ENCODE assay signal across 16 cellular contexts in genomic region chr5:75361310-75361709, GRCh38. TPM values are rescaled to one million over a fixed set of nuclear protein-coding genes. Genes with fewer than 3 reads are reported as not detected.
DNase-seq lines count a peak whose midpoint lies in the region; ATAC-seq and TF ChIP-seq lines count a peak whose summit lies in the region.
"Had no signal": no experiment of that assay in that cellular context is flagged by ENCODE, and none has a peak within 500 bp of the region (broad histone marks: within the 10 kb centered on the region; RNA-seq: fewer than 3 reads in every experiment).

No MANE protein-coding gene starts in this region.

- no peak overlapping the region for H2AFZ ChIP-seq in hepatocyte

- in situ Hi-C loops in G401 (cut with HindIII; ENCODE audit: low sequenced_read_pairs), result no loop called here

- peak overlapping the region; percentile 18 for H3K27ac Mint-ChIP-seq in activated T-helper 17 cell treated with anti-CD3 and anti-CD28 coated beads, Interleukin-2, amount 50 U/mL, for 72 hours

- H3K27me3 Mint-ChIP-seq in activated T-helper 17 cell treated with anti-CD3 and anti-CD28 coated beads, Interleukin-2, amount 50 U/mL, for 72 hours, result no peaks in the 10 kb centered on the region

- peaks cover 8% of the 10 kb centered on the region for H4K20me1 ChIP-seq in hepatocyte (ENCODE audit: insufficient read depth, poor library complexity, severe bottlenecking)
- H4K20me1 ChIP-seq: BLaER1 had no signal

- WGBS in prostate gland, result 42% methylated on average over 4 of the region's 4 CpGs
- WGBS in hepatocyte (ENCODE audit: low lambda C conversion rate, missing lambda C conversion rate), result 71% methylated on average over 4 of the region's 4 CpGs

- no peaks in the 10 kb centered on the region for H3K36me3 ChIP-seq in prostate gland
- peaks cover 9% of the 10 kb centered on the region for H3K36me3 ChIP-seq in hepatocyte (replicated peaks; ENCODE audit: insufficient read depth, low read depth)

- no peaks in the 10 kb centered on the region for H3K79me2 ChIP-seq in hepatocyte

- intact Hi-C loops in prostate gland (cut with DNase I), result no loop called here

- no peaks in the 10 kb centered on the region for H3K9me3 Mint-ChIP-seq in activated T-helper 17 cell treated with anti-CD3 and anti-CD28 coated beads, Interleukin-2, amount 50 U/mL, for 72 hours

- H3K27me3 ChIP-seq in prostate gland (replicated peaks; ENCODE audit: insufficient read depth) (no peaks in the 10 kb centered on the region), hepatocyte (no peaks in the 10 kb centered on the region)
- H3K27me3 ChIP-seq: BLaER1, MG63 had no signal

- TF ChIP-seq POLR2A in prostate gland (IDR thresholded peaks at IDR 0.05), result no peak

- H3K4me2 ChIP-seq in hepatocyte, result no peak overlapping the region
- H3K4me2 ChIP-seq: BLaER1, KMS-11 had no signal

- peaks cover 9% of the 10 kb centered on the region for H3K4me1 ChIP-seq in prostate gland (replicated peaks)
- no peaks in the 10 kb centered on the region for H3K4me1 ChIP-seq in hepatocyte (ENCODE audit: insufficient read depth)
- H3K4me1 ChIP-seq: BLaER1 had no signal

- H3K9me2 ChIP-seq in hepatocyte (replicated peaks; ENCODE audit: insufficient read depth), result no peaks in the 10 kb centered on the region

- peaks cover 5% of the 10 kb centered on the region for H3K4me1 Mint-ChIP-seq in activated T-helper 17 cell treated with anti-CD3 and anti-CD28 coated beads, Interleukin-2, amount 50 U/mL, for 72 hours

- peak; percentile 33 for DNase-seq in G401 (ENCODE audit: low spot score)
- DNase-seq in hypothalamus (lab: John Stamatoyannopoulos, UW), result peak in 27 of 51 donors; percentile 1 to 60 (median 13)
- DNase-seq in prostate gland (ENCODE audit: low spot score), result peak; percentile 60
- DNase-seq in stimulated activated CD8-positive, alpha-beta memory T cell treated with anti-CD3 and anti-CD28 coated beads, Interleukin-4, amount 100 ng/mL, for 48 hours, result no peak
- no peak for DNase-seq in hepatocyte (ENCODE audit: low spot score)
- DNase-seq: DMS 273 treated with DMSO at 0.1 percent for 48 hours, MG63, NCI-H1105, NCI-H187 treated with DMSO at 0.1 percent for 48 hours, NCI-H446, NCI-H748 treated with DMSO at 0.1 percent for 48 hours had no signal

- no peak for ATAC-seq in activated T-helper 17 cell treated with anti-CD3 and anti-CD28 coated beads, Interleukin-2, amount 50 U/mL, for 72 hours (replicated peaks)
- no peak for ATAC-seq in GM19023 (IDR thresholded peaks at IDR 0.05; ENCODE audit: unreplicated experiment)
- ATAC-seq in GM18870 (IDR thresholded peaks at IDR 0.05; ENCODE audit: unreplicated experiment), result no peak

- H3K9me3 ChIP-seq in prostate gland, result no peaks in the 10 kb centered on the region
- H3K9me3 ChIP-seq in hepatocyte (ENCODE audit: low read depth), result no peaks in the 10 kb centered on the region
- H3K9me3 ChIP-seq: BLaER1, MG63 had no signal

- H3K27ac ChIP-seq in prostate gland (peak overlapping the region in 1 of 2 donors; percentile 64), hepatocyte (no peak overlapping the region)
- H3K27ac ChIP-seq: BLaER1, KMS-11 had no signal

- H3K4me3 Mint-ChIP-seq in activated T-helper 17 cell treated with anti-CD3 and anti-CD28 coated beads, Interleukin-2, amount 50 U/mL, for 72 hours, result no peak overlapping the region

- no peak overlapping the region for H3K4me3 ChIP-seq in prostate gland
- no peak overlapping the region for H3K4me3 ChIP-seq in hepatocyte
- H3K4me3 ChIP-seq: BLaER1, MG63 had no signal

- peaks cover 62% of the 10 kb centered on the region for H3K36me3 Mint-ChIP-seq in activated T-helper 17 cell treated with anti-CD3 and anti-CD28 coated beads, Interleukin-2, amount 50 U/mL, for 72 hours (ENCODE audit: low read depth)

- no peak for TF ChIP-seq CTCF in prostate gland (IDR thresholded peaks at IDR 0.05)
- TF ChIP-seq CTCF in hepatocyte (IDR thresholded peaks at IDR 0.05; ENCODE audit: poor library complexity), result no peak

RNA-seq across cellular contexts. Expression of gene HMGCR, which starts 24.3 kb away (rescaled TPM):
- total RNA-seq in G401 (2014; rRNA removed; shearing (Covaris generic)), result 257 and 345 TPM in 2 replicates
- 10 to 100 TPM; 47.3 to 49.4 TPM for total RNA-seq in activated T-helper 17 cell treated with anti-CD3 and anti-CD28 coated beads, Interleukin-2, amount 50 U/mL, for 72 hours
- 10 to 100 TPM; 20.6 to 38.2 TPM for total RNA-seq in prostate gland
- total RNA-seq in hepatocyte, result 207 and 208 TPM in 2 replicates
- polyA plus RNA-seq in hepatocyte, result 70.2 and 76.1 TPM in 2 replicates

Comparison
In these comparisons a context has a peak if more than half of its experiments do, and no peak if none do; other contexts are left out.
1. DNase-seq: peak in G401 (single experiment), hypothalamus (27 of 51) and prostate gland (single experiment); none in stimulated activated CD8-positive, alpha-beta memory T cell treated with anti-CD3 and anti-CD28 coated beads, Interleukin-4, amount 100 ng/mL, for 48 hours (single experiment) and hepatocyte (single experiment).